Comparison of ENCODE assay signal across 19 cellular contexts in the genomic region with DNA sequence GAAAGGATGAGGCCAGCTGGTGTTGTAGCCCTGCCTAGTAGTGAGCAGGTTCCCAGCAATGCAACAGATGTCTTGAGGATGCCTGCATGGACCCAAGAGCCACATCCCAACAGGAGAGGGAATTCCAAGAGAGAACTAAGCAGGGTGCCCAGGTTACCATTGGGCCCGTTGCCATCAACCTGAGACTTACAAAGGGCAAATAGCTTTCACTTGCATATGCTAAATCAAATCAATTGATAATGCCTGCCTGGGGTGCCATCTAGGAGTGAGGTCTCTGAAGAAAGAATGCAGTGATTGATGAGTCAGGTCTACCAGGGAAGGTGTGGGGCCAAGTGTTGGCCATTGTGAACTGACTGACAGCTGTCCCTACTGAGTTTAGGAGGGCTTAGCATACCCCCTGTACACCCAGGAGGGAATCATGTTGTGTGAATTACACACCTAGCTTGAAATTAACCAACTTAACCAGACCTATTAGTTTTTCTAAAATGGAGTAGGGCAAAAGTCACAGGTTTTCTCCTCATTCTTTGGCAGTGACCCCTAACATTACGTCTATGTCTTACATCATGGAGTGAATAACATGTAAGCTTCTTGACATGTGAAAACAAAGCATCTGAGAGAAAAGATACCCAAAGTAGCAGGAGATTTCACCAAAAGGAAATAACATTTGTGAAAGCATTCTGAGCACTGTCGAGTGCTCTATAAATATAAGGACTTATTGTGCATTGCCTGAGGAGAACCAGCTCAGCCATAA. TPM values are rescaled to one million over a fixed set of nuclear protein-coding genes. Genes with fewer than 3 reads are reported as not detected.
"Had no signal": no experiment of that assay in that cellular context is flagged by ENCODE, and none has a peak within 500 bp of the region (broad histone marks: within the 10 kb centered on the region; RNA-seq: fewer than 3 reads in every experiment).

No MANE protein-coding gene starts in this region.

- H3K9me3 ChIP-seq: adrenal gland, lower lobe of right lung, prostate gland, spleen, tibial nerve had no signal

- DNase-seq: activated CD4-positive, alpha-beta T cell treated with anti-CD3 and anti-CD28 coated beads, Interleukin-2, amount 50 U/mL, for 4 hours; activated naive CD4-positive, alpha-beta T cell treated with anti-CD3 and anti-CD28 coated beads, Interleukin-2, amount 50 U/mL, for 16 hours; activated T-cell treated with anti-CD3 and anti-CD28 coated beads, Interleukin-2, amount 50 U/mL, for 1 hour; cortex of kidney; effector memory CD8-positive, alpha-beta T cell; erythroblast; lower lobe of right lung; naive thymus-derived CD8-positive, alpha-beta T cell; occipital lobe; spleen; stimulated activated CD4-positive, alpha-beta T cell treated with anti-CD3 and anti-CD28 coated beads, Interleukin-2, amount 100 ng/mL, for 24 hours; stimulated activated naive B cell treated with anti-CD40 and anti-IgM and Interleukin-4, amounts not matched to agents 10 μg/mL and 1 μg/mL and 100 μg/mL, for 72 hours had no signal

- H3K27ac Mint-ChIP-seq: effector memory CD8-positive, alpha-beta T cell; stimulated activated naive B cell treated with anti-CD40 and anti-IgM and Interleukin-4, amounts not matched to agents 10 μg/mL and 1 μg/mL and 100 μg/mL, for 72 hours had no signal

- H3K27ac ChIP-seq: adrenal gland, foreskin keratinocyte, lower lobe of right lung, prostate gland, spleen, tibial nerve had no signal

- H3K4me3 ChIP-seq: adrenal gland, lower lobe of right lung, prostate gland, spleen, tibial nerve had no signal

- ATAC-seq: effector memory CD8-positive, alpha-beta T cell; lower lobe of right lung; naive thymus-derived CD8-positive, alpha-beta T cell; sciatic nerve; stimulated activated naive B cell treated with anti-CD40 and anti-IgM and Interleukin-4, amounts not matched to agents 10 μg/mL and 1 μg/mL and 100 μg/mL, for 72 hours had no signal

- H3K36me3 ChIP-seq: adrenal gland, lower lobe of right lung, prostate gland, spleen, tibial nerve had no signal

- H3K4me1 Mint-ChIP-seq: central memory CD8-positive, alpha-beta T cell; naive thymus-derived CD8-positive, alpha-beta T cell; stimulated activated naive B cell treated with anti-CD40 and anti-IgM and Interleukin-4, amounts not matched to agents 10 μg/mL and 1 μg/mL and 100 μg/mL, for 72 hours had no signal

- H3K4me3 Mint-ChIP-seq: central memory CD8-positive, alpha-beta T cell; effector memory CD8-positive, alpha-beta T cell; naive thymus-derived CD8-positive, alpha-beta T cell; stimulated activated naive B cell treated with anti-CD40 and anti-IgM and Interleukin-4, amounts not matched to agents 10 μg/mL and 1 μg/mL and 100 μg/mL, for 72 hours had no signal

- H3K27me3 ChIP-seq: adrenal gland, foreskin keratinocyte, tibial nerve had no signal

- H3K4me1 ChIP-seq: foreskin keratinocyte, lower lobe of right lung, prostate gland, spleen had no signal

- H3K9me3 Mint-ChIP-seq: central memory CD8-positive, alpha-beta T cell; effector memory CD8-positive, alpha-beta T cell; stimulated activated naive B cell treated with anti-CD40 and anti-IgM and Interleukin-4, amounts not matched to agents 10 μg/mL and 1 μg/mL and 100 μg/mL, for 72 hours had no signal

- H3K36me3 Mint-ChIP-seq: naive thymus-derived CD8-positive, alpha-beta T cell; stimulated activated naive B cell treated with anti-CD40 and anti-IgM and Interleukin-4, amounts not matched to agents 10 μg/mL and 1 μg/mL and 100 μg/mL, for 72 hours had no signal

RNA-seq across cellular contexts. Expression of gene FHOD3, which starts 32.3 kb away (rescaled TPM):
- total RNA-seq: naive thymus-derived CD8-positive, alpha-beta T cell; T-helper 2 cell treated with Interferon-gamma antibody and Interleukin-4, amounts not matched to agents 100 ng/mL and 5 ng/mL, for 36 hours had no signal
